In the genomic region with DNA sequence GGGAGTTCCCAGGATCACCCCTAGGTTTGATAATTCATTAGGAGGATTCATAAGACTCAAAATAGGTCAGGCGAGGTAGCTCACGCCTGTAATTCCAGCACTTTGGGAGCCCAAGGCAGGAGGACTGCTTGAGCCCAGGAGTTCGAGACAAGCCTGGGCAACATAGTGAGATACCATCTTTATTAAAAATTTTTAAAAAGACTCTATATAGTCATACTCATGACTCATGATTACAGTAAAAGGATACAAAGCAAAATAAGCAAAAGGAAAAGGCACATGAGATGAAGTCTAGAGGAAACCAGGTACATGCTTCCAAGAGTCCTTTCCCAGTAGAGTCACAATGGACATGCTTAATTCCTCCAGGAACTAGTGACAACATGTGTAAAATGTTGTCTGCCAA, we compare ENCODE assay signal across 27 cellular contexts. TPM values are rescaled to one million over a fixed set of nuclear protein-coding genes. Genes with fewer than 3 reads are reported as not detected.
DNase-seq lines count a peak whose midpoint lies in the region; ATAC-seq, FAIRE-seq and TF ChIP-seq lines count a peak whose summit lies in the region.
"Had no signal": no experiment of that assay in that cellular context is flagged by ENCODE, and none has a peak within 500 bp of the region (broad histone marks: within the 10 kb centered on the region; RNA-seq: fewer than 3 reads in every experiment).

No MANE protein-coding gene starts in this region.

- H3K9me3 Mint-ChIP-seq in CD14-positive monocyte, result peaks cover 0 to 1% (median 0%) of the 10 kb centered on the region in 7 donors
- H3K9me3 Mint-ChIP-seq: CD4-positive, alpha-beta T cell had no signal

- intact Hi-C loops in mammary epithelial cell (cut with micrococcal nuclease), result loop anchor here (10.0 kb wide), 1 partner anchor 343 kb away; no protein-coding TSS in a partner anchor
- intact Hi-C loops in breast epithelium (cut with DNase I; ENCODE audit: low total_unique reads), result no loop called here
- intact Hi-C loops in right lobe of liver (cut with DNase I), result no loop called here
- intact Hi-C loops in CD14-positive monocyte (cut with micrococcal nuclease), result loop anchor here (10.0 kb wide), 3 partner anchors 343 to 1323 kb away; no protein-coding TSS in a partner anchor

- no peaks in the 10 kb centered on the region for H4K20me1 ChIP-seq in mammary epithelial cell (ENCODE audit: insufficient read depth, low read length)

- no peaks in the 10 kb centered on the region for H3K79me2 ChIP-seq in mammary epithelial cell (ENCODE audit: insufficient read depth, low read length)

- DNase-seq in mammary epithelial cell (peak; percentile 64), breast epithelium (ENCODE audit: low spot score in 2 of 2) (no peak), HTR-8/SVneo (ENCODE audit: insufficient read length, low spot score) (no peak), epithelial cell of esophagus (ENCODE audit: low read depth) (peak; percentile 30), right lobe of liver (no peak), CD14-positive monocyte (ENCODE audit: low spot score) (no peak), NCI-H526 treated with DMSO at 0.1 percent for 48 hours (lab: John Stamatoyannopoulos, UW) (no peak), LoVo (ENCODE audit: low spot score) (no peak)
- DNase-seq: CD4-positive, alpha-beta T cell; H7; NCI-H1092; NCI-H1417 treated with DMSO at 0.1 percent for 48 hours; NCI-H1694 treated with DMSO at 0.1 percent for 48 hours; NCI-H2081 treated with DMSO at 0.1 percent for 48 hours; NCI-H2171; NCI-H524 treated with DMSO at 0.1 percent for 48 hours; NCI-H82; NK-92 treated with Interleukin-12 subunit alpha and Interleukin-12 subunit beta, amount 100 ng/mL, for 24 hours; PC-9; RPMI8226; SHP77 had no signal

- H3K4me2 ChIP-seq in mammary epithelial cell (ENCODE audit: insufficient read depth, low read depth, low read length), result peak overlapping the region; percentile 10
- H3K4me2 ChIP-seq: PC-9 had no signal

- H3K27me3 Mint-ChIP-seq in CD14-positive monocyte (ENCODE audit: low read depth in 3 of 3), result peaks cover 0 to 8% (median 0%) of the 10 kb centered on the region in 3 donors
- H3K27me3 Mint-ChIP-seq: CD4-positive, alpha-beta T cell had no signal

- H3K36me3 ChIP-seq in mammary epithelial cell (ENCODE audit: insufficient read depth, low read length) (no peaks in the 10 kb centered on the region), breast epithelium (no peaks in the 10 kb centered on the region), right lobe of liver (peaks cover 0 to 4% (median 0%) of the 10 kb centered on the region in 4 donors)

- H3K27ac Mint-ChIP-seq in CD14-positive monocyte, result no peak overlapping the region
- H3K27ac Mint-ChIP-seq: CD4-positive, alpha-beta T cell had no signal

- H3K4me3 ChIP-seq in mammary epithelial cell (replicated peaks in 1 of 3; ENCODE audit: insufficient read depth in 1 of 3, low read depth in 2 of 3, low read length in 3 of 3), result no peak overlapping the region
- H3K4me3 ChIP-seq in breast epithelium, result no peak overlapping the region
- H3K4me3 ChIP-seq in epithelial cell of esophagus (ENCODE audit: low read length), result no peak overlapping the region
- H3K4me3 ChIP-seq in right lobe of liver, result no peak overlapping the region
- H3K4me3 ChIP-seq: PC-9 had no signal

- H3K27ac ChIP-seq in mammary epithelial cell (ENCODE audit: insufficient read depth, low read depth, low read length) (peak overlapping the region; percentile 14), breast epithelium (no peak overlapping the region), right lobe of liver (peak overlapping the region in 2 of 3 donors; percentile 80 to 96)
- H3K27ac ChIP-seq: PC-9 had no signal

- peak; percentile 62 for FAIRE-seq in HTR-8/SVneo (lab: Jason Lieb, UNC)
- FAIRE-seq: GM18507 had no signal

- no peaks in the 10 kb centered on the region for H3K9me3 ChIP-seq in mammary epithelial cell (replicated peaks; ENCODE audit: insufficient read depth, low read length)
- H3K9me3 ChIP-seq in breast epithelium, result no peaks in the 10 kb centered on the region
- no peaks in the 10 kb centered on the region for H3K9me3 ChIP-seq in right lobe of liver

- no peaks in the 10 kb centered on the region for H3K27me3 ChIP-seq in mammary epithelial cell (ENCODE audit: insufficient read depth, low read length)
- H3K27me3 ChIP-seq in breast epithelium, result no peaks in the 10 kb centered on the region
- H3K27me3 ChIP-seq in right lobe of liver, result no peaks in the 10 kb centered on the region

- no peak overlapping the region for H3K9ac ChIP-seq in mammary epithelial cell (ENCODE audit: insufficient read depth, low read length)

- CTCF ChIA-PET in mammary epithelial cell (lab: Charles Lee; ENCODE audit: low non-redundant PET), result no interaction called here

- H2AFZ ChIP-seq in mammary epithelial cell (ENCODE audit: low read depth, low read length), result peak overlapping the region; percentile 27
- H2AFZ ChIP-seq: PC-9 had no signal

- no peak for TF ChIP-seq CTCF in mammary epithelial cell (conservative IDR thresholded peaks at IDR 0.05 in 1 of 2, IDR thresholded peaks at IDR 0.05 in 1 of 2; ENCODE audit: extremely low read depth in 1 of 2, insufficient read depth in 1 of 2, low read depth in 1 of 2, low read length in 2 of 2)
- TF ChIP-seq CTCF in breast epithelium (IDR thresholded peaks at IDR 0.05), result no peak
- TF ChIP-seq CTCF in epithelial cell of esophagus (IDR thresholded peaks at IDR 0.05; ENCODE audit: insufficient read depth, low read depth, low read length, missing control alignments), result no peak
- TF ChIP-seq CTCF in right lobe of liver (IDR thresholded peaks at IDR 0.05), result no peak
- TF ChIP-seq CTCF in CD14-positive monocyte (IDR thresholded peaks at IDR 0.05), result no peak

- dilution Hi-C loops in mammary epithelial cell (cut with HindIII; ENCODE audit: low sequenced_read_pairs), result no loop called here

- H3K4me1 ChIP-seq in mammary epithelial cell (ENCODE audit: insufficient read depth, low read length), result peaks cover 16% of the 10 kb centered on the region
- no peaks in the 10 kb centered on the region for H3K4me1 ChIP-seq in breast epithelium
- peaks cover 0 to 73% (median 16%) of the 10 kb centered on the region in 4 donors for H3K4me1 ChIP-seq in right lobe of liver

- no peak for ATAC-seq in right lobe of liver

- TF ChIP-seq POLR2A in breast epithelium (IDR thresholded peaks at IDR 0.05) (no peak), right lobe of liver (IDR thresholded peaks at IDR 0.05) (no peak)

- WGBS in mammary epithelial cell (ENCODE audit: low coverage, missing lambda C conversion rate), result 44% methylated on average over 3 of the region's 3 CpGs
- WGBS in right lobe of liver (ENCODE audit: insufficient coverage, low coverage, low lambda C conversion rate, missing lambda C conversion rate), result 97% methylated on average over 3 of the region's 3 CpGs

- H3K4me3 Mint-ChIP-seq in CD14-positive monocyte, result no peak overlapping the region
- H3K4me3 Mint-ChIP-seq: CD4-positive, alpha-beta T cell had no signal

- in situ Hi-C loops in mammary epithelial cell (cut with MboI; ENCODE audit: low sequenced_read_pairs in 2 of 2), result no loop called here

- no TSS peak for BruUV-seq in mammary epithelial cell (replicated peaks; lab: Mats Ljungman, UMichigan)

- no peaks in the 10 kb centered on the region for H3K36me3 Mint-ChIP-seq in CD14-positive monocyte

- peaks cover 23% of the 10 kb centered on the region for H3K4me1 Mint-ChIP-seq in CD14-positive monocyte

RNA-seq across cellular contexts. Expression of gene PTS, which starts 13.9 kb away (rescaled TPM):
- total RNA-seq in mammary epithelial cell, result 10 to 100 TPM; 47.5 to 66.4 TPM
- 38.4 TPM for polyA plus RNA-seq in mammary epithelial cell
- polyA minus RNA-seq in mammary epithelial cell, result 13.0 TPM
- 10 to 100 TPM; 21.8 to 40.4 (median 38.7) TPM for total RNA-seq in breast epithelium
- total RNA-seq in right lobe of liver, result 10 to 100 TPM; 37.8 to 66.9 (median 55.4) TPM
- polyA plus RNA-seq in CD14-positive monocyte, result 10 to 100 TPM; 11.8 to 14.0 TPM

RNA-seq across cellular contexts. Expression of gene BCO2, which starts 37.0 kb away (rescaled TPM):
- 1 to 10 TPM; 3.8 to 4.9 TPM for total RNA-seq in mammary epithelial cell
- 1.5 TPM for polyA plus RNA-seq in mammary epithelial cell
- polyA minus RNA-seq in mammary epithelial cell, result 10.7 TPM
- 10 to 100 TPM in 1 of 3 donors, 1 to 10 TPM in 2; 3.4 to 10.8 (median 5.2) TPM for total RNA-seq in breast epithelium
- 100 to 1,000 TPM in 2 of 6 experiments, 10 to 100 TPM in 4; 33.3 to 118 (median 75.5) TPM for total RNA-seq in right lobe of liver
- under 1 TPM in 1 of 2 donors, not detected in 1; 0.20 TPM for polyA plus RNA-seq in CD14-positive monocyte
- total RNA-seq: G401 had no signal

RNA-seq across cellular contexts. Expression of gene TEX12, which starts 45.1 kb away (rescaled TPM):
- under 1 TPM in 1 of 2 donors, not detected in 1; 0.50 TPM for total RNA-seq in mammary epithelial cell
- not detected for polyA plus RNA-seq in mammary epithelial cell
- not detected for polyA minus RNA-seq in mammary epithelial cell
- total RNA-seq in breast epithelium, result 1 to 10 TPM in 2 of 3 donors, not detected in 1; 1.2 to 1.3 TPM
- total RNA-seq in right lobe of liver, result under 1 TPM in 1 of 6 experiments, not detected in 5; 0.31 TPM
- polyA plus RNA-seq in CD14-positive monocyte, result not detected
- total RNA-seq: A172, G401, HT1080, PC-9 had no signal
- polyA plus RNA-seq: BJ had no signal

RNA-seq across cellular contexts. Expression of gene PLET1, which starts 48.4 kb away (rescaled TPM):
- not detected for total RNA-seq in mammary epithelial cell
- not detected for polyA plus RNA-seq in mammary epithelial cell
- polyA minus RNA-seq in mammary epithelial cell, result not detected
- total RNA-seq in breast epithelium, result not detected
- total RNA-seq in right lobe of liver, result not detected
- polyA plus RNA-seq in CD14-positive monocyte, result not detected
- total RNA-seq: A172; CD4-positive, alpha-beta T cell; G401; H7; HT1080; PC-9; SK-MEL-5 had no signal
- polyA plus RNA-seq: BJ had no signal

RNA-seq across cellular contexts. Expression of gene IL18, which starts 48.4 kb away (rescaled TPM):
- total RNA-seq in mammary epithelial cell (1 to 10 TPM; 1.3 to 2.2 TPM), breast epithelium (10 to 100 TPM in 2 of 3 donors, 1 to 10 TPM in 1; 8.2 to 21.0 (median 16.8) TPM), right lobe of liver (1 to 10 TPM; 2.7 to 7.2 (median 4.4) TPM)
- polyA plus RNA-seq in mammary epithelial cell (5.1 TPM), CD14-positive monocyte (10 to 100 TPM; 11.7 to 16.2 TPM)
- 13.1 TPM for polyA minus RNA-seq in mammary epithelial cell
- total RNA-seq: G401, H7 had no signal

Comparison
In these comparisons a context has a peak if more than half of its experiments do, and no peak if none do; other contexts are left out.
1. DNase-seq: peak in mammary epithelial cell (single experiment) and epithelial cell of esophagus (single experiment); none in breast epithelium (0 of 2), HTR-8/SVneo (single experiment), right lobe of liver (0 of 3), CD14-positive monocyte (single experiment), NCI-H526 treated with DMSO at 0.1 percent for 48 hours (single experiment) and LoVo (single experiment).
2. H3K27ac ChIP-seq: peak in mammary epithelial cell (single experiment) and right lobe of liver (2 of 3); none in breast epithelium (0 of 2).
3. intact Hi-C loops: an anchor here in mammary epithelial cell (10.0 kb wide) and CD14-positive monocyte (10.0 kb wide); none called in breast epithelium and right lobe of liver.